1 cellular context compared by ENCODE assay signal in the genomic region with DNA sequence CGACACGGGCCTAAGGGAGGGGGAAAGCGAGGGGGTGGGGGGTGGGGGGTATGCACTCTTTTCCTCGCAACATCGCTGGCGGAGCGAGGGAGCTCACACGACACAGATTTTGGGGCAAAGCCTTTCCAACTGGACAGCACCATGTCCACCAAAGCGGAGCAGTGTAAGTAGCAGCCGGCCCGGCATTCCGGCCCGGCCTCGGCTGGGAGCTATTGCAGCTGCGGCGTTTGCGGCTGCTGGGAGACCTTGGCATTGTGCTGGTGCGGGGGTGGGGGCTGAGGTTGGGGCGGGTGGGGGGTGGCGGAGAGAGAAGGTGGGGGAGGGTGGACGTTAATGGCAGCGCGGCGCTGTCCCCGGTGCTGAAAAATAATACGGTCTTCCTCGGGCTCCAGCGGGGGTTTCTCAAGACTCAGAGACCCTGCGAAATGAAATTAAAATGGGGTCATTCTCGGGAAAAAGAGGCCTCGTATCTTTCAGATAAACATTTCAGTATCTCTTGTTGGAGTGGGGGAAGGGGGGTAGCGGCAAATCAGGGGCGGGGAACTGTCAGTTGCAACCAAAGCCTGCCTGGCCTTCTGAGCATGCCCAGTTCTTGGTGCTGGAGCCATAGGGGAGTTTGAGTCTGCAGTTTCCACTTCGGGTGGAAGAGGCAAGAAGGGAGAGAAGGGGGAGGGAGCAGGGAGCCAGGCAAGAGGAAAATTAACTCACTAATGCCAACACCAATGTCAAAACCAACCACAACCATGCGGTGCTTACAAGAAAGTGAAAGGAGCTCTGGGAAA.
A peak's percentile ranks its signal among the peaks of the same experiment; 100 is the strongest.
TF ChIP-seq lines count a peak whose summit lies in the region.

A gene (plus strand): TSS at position 51 of the 782 bp plus-strand sequence. CDS start 91 bp downstream, at position 142.

TF ChIP-seq in GM12878, 131 proteins besides CTCF, POLR2A, EP300 and RAD21 (continued from another document):
- TF ChIP-seq, protein P1, sequence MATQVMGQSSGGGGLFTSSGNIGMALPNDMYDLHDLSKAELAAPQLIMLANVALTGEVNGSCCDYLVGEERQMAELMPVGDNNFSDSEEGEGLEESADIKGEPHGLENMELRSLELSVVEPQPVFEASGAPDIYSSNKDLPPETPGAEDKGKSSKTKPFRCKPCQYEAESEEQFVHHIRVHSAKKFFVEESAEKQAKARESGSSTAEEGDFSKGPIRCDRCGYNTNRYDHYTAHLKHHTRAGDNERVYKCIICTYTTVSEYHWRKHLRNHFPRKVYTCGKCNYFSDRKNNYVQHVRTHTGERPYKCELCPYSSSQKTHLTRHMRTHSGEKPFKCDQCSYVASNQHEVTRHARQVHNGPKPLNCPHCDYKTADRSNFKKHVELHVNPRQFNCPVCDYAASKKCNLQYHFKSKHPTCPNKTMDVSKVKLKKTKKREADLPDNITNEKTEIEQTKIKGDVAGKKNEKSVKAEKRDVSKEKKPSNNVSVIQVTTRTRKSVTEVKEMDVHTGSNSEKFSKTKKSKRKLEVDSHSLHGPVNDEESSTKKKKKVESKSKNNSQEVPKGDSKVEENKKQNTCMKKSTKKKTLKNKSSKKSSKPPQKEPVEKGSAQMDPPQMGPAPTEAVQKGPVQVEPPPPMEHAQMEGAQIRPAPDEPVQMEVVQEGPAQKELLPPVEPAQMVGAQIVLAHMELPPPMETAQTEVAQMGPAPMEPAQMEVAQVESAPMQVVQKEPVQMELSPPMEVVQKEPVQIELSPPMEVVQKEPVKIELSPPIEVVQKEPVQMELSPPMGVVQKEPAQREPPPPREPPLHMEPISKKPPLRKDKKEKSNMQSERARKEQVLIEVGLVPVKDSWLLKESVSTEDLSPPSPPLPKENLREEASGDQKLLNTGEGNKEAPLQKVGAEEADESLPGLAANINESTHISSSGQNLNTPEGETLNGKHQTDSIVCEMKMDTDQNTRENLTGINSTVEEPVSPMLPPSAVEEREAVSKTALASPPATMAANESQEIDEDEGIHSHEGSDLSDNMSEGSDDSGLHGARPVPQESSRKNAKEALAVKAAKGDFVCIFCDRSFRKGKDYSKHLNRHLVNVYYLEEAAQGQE (IDR thresholded peaks at IDR 0.05; ENCODE audit: low read depth, low read length): peak; percentile 73
- no peak for TF ChIP-seq RAD51 (IDR thresholded peaks at IDR 0.05)
- no peak for TF ChIP-seq ZNF207 (IDR thresholded peaks at IDR 0.05; ENCODE audit: borderline replicate concordance)
- no peak for TF ChIP-seq HDAC6 (IDR thresholded peaks at IDR 0.05; ENCODE audit: unreplicated experiment)
